Comparison of ENCODE assay signal across 9 cellular contexts in genomic region chr6:41778895-41779294, GRCh38. TPM values are rescaled to one million over a fixed set of nuclear protein-coding genes. Genes with fewer than 3 reads are reported as not detected.
DNase-seq lines count a peak whose midpoint lies in the region; ATAC-seq, FAIRE-seq and TF ChIP-seq lines count a peak whose summit lies in the region.
"Had no signal": no experiment of that assay in that cellular context is flagged by ENCODE, and none has a peak within 500 bp of the region (broad histone marks: within the 10 kb centered on the region; RNA-seq: fewer than 3 reads in every experiment).

No MANE protein-coding gene starts in this region.

- H3K4me1 ChIP-seq in keratinocyte (ENCODE audit: control insufficient read depth, extremely low read depth, insufficient read depth, low read length), result peaks cover 15% of the 10 kb centered on the region
- H3K4me1 ChIP-seq in subcutaneous abdominal adipose tissue (ENCODE audit: control insufficient read depth in 5 of 5, insufficient read depth in 5 of 5, low read length in 5 of 5), result peaks cover 9 to 35% (median 31%) of the 10 kb centered on the region in 5 donors

- no peaks in the 10 kb centered on the region for H4K20me1 ChIP-seq in keratinocyte (ENCODE audit: control insufficient read depth, extremely low read depth, insufficient read depth, low read length)

- H3K79me2 ChIP-seq in keratinocyte (ENCODE audit: control insufficient read depth, insufficient read depth, low read length), result no peaks in the 10 kb centered on the region

- H3K36me3 Mint-ChIP-seq in activated CD4-positive, alpha-beta T cell treated with anti-CD3 and anti-CD28 coated beads, Interleukin-2, amount 10 ng/mL, durations not matched to agents 24 days and 14 days (ENCODE audit: low read depth), result peaks cover 9% of the 10 kb centered on the region
- H3K36me3 Mint-ChIP-seq in activated naive CD4-positive, alpha-beta T cell treated with anti-CD3 and anti-CD28 coated beads, Interleukin-2, amount 50 U/mL, for 72 hours, result no peaks in the 10 kb centered on the region

- no peaks in the 10 kb centered on the region for H3K9me3 ChIP-seq in keratinocyte (ENCODE audit: control insufficient read depth, low read depth, low read length)
- no peaks in the 10 kb centered on the region for H3K9me3 ChIP-seq in subcutaneous abdominal adipose tissue (ENCODE audit: control insufficient read depth in 5 of 5, low read length in 5 of 5)

- dilution Hi-C loops in keratinocyte (cut with MboI; ENCODE audit: extremely low pct_ligation_motif_present, low sequenced_read_pairs), result no loop called here

- H3K27me3 Mint-ChIP-seq in activated CD4-positive, alpha-beta T cell treated with anti-CD3 and anti-CD28 coated beads, Interleukin-2, amount 10 ng/mL, durations not matched to agents 24 days and 14 days, result peaks cover 12% of the 10 kb centered on the region

- H3K27ac ChIP-seq in keratinocyte (ENCODE audit: control insufficient read depth, insufficient read depth, low read length) (no peak overlapping the region), subcutaneous abdominal adipose tissue (ENCODE audit: low read depth, low read length) (peak overlapping the region; percentile 30)

- peak overlapping the region; percentile 66 for H3K9ac ChIP-seq in keratinocyte (ENCODE audit: control insufficient read depth, extremely low read depth, insufficient read depth, low read length)
- H3K9ac ChIP-seq in subcutaneous abdominal adipose tissue (ENCODE audit: low read length in 5 of 5), result peak overlapping the region; percentile 69 to 81 (median 74)

- H3K4me1 Mint-ChIP-seq in activated CD4-positive, alpha-beta T cell treated with anti-CD3 and anti-CD28 coated beads, Interleukin-2, amount 10 ng/mL, durations not matched to agents 24 days and 14 days, result peaks cover 19% of the 10 kb centered on the region

- intact Hi-C loops in activated CD4-positive, alpha-beta T cell treated with anti-CD3 and anti-CD28 coated beads, Interleukin-2, amount 10 ng/mL, durations not matched to agents 24 days and 14 days (cut with micrococcal nuclease), result loop anchor here (1.0 kb wide), 1 partner anchor 8 kb away; the partner anchor contains the start of gene TOMM6

- no peak for DNase-seq in activated CD4-positive, alpha-beta T cell treated with anti-CD3 and anti-CD28 coated beads, Interleukin-2, amount 10 ng/mL, durations not matched to agents 24 days and 14 days
- no peak for DNase-seq in activated CD4-positive, alpha-beta T cell treated with anti-CD3 and anti-CD28 coated beads for 1 hour
- no peak for DNase-seq in activated naive CD4-positive, alpha-beta T cell treated with anti-CD3 and anti-CD28 coated beads, Interleukin-2, amount 50 U/mL, for 72 hours (ENCODE audit: low spot score in 2 of 2)
- DNase-seq in keratinocyte (ENCODE audit: low read depth, low spot score), result no peak
- DNase-seq in SW 1271 (lab: John Stamatoyannopoulos, UW), result no peak
- DNase-seq in OCI-M1 (lab: John Stamatoyannopoulos, UW), result no peak

- TF ChIP-seq CTCF in keratinocyte (optimal IDR thresholded peaks at IDR 0.05 in 1 of 3, IDR thresholded peaks at IDR 0.05 in 1 of 3, conservative IDR thresholded peaks at IDR 0.05 in 1 of 3; ENCODE audit: extremely low read depth in 1 of 3, insufficient read depth in 2 of 3, low read length in 3 of 3), result no peak

- peaks cover 14 to 18% of the 10 kb centered on the region in 2 experiments for H3K36me3 ChIP-seq in keratinocyte (ENCODE audit: control insufficient read depth in 2 of 2, extremely low read depth in 1 of 2, insufficient read depth in 2 of 2, low read length in 2 of 2)
- H3K36me3 ChIP-seq in subcutaneous abdominal adipose tissue (ENCODE audit: control insufficient read depth in 5 of 5, insufficient read depth in 5 of 5, low read length in 5 of 5), result peaks cover 3 to 31% (median 26%) of the 10 kb centered on the region in 5 donors

- no peaks in the 10 kb centered on the region for H3K9me1 ChIP-seq in keratinocyte (ENCODE audit: control insufficient read depth, extremely low read depth, insufficient read depth, low read length)

- peak overlapping the region; percentile 90 for H3K4me2 ChIP-seq in keratinocyte (ENCODE audit: control insufficient read depth, extremely low read depth, insufficient read depth, low read depth, low read length)

- H3K9me3 Mint-ChIP-seq in activated CD4-positive, alpha-beta T cell treated with anti-CD3 and anti-CD28 coated beads, Interleukin-2, amount 10 ng/mL, durations not matched to agents 24 days and 14 days, result no peaks in the 10 kb centered on the region
- H3K9me3 Mint-ChIP-seq in activated naive CD4-positive, alpha-beta T cell treated with anti-CD3 and anti-CD28 coated beads, Interleukin-2, amount 50 U/mL, for 72 hours, result no peaks in the 10 kb centered on the region

- H3K27me3 ChIP-seq in keratinocyte (ENCODE audit: control insufficient read depth, extremely low read depth, insufficient read depth, low read length) (no peaks in the 10 kb centered on the region), subcutaneous abdominal adipose tissue (ENCODE audit: control insufficient read depth in 5 of 5, insufficient read depth in 4 of 5, low read length in 5 of 5) (no peaks in the 10 kb centered on the region)

- ATAC-seq in activated naive CD4-positive, alpha-beta T cell treated with anti-CD3 and anti-CD28 coated beads, Interleukin-2, amount 50 U/mL, for 72 hours, result no peak
- ATAC-seq in GM18867 (IDR thresholded peaks at IDR 0.05; ENCODE audit: unreplicated experiment), result no peak

- no peak overlapping the region for H2AFZ ChIP-seq in keratinocyte (ENCODE audit: control insufficient read depth, low read length)

- H3K27ac Mint-ChIP-seq in activated CD4-positive, alpha-beta T cell treated with anti-CD3 and anti-CD28 coated beads, Interleukin-2, amount 10 ng/mL, durations not matched to agents 24 days and 14 days, result peak overlapping the region; percentile 72
- peak overlapping the region; percentile 49 to 90 for H3K27ac Mint-ChIP-seq in activated naive CD4-positive, alpha-beta T cell treated with anti-CD3 and anti-CD28 coated beads, Interleukin-2, amount 50 U/mL, for 72 hours

- H3K4me3 ChIP-seq in keratinocyte (ENCODE audit: control insufficient read depth in 2 of 3, extremely low read depth in 1 of 3, insufficient read depth in 2 of 3, low read depth in 1 of 3, low read length in 3 of 3), result peak overlapping the region; percentile 56 to 75 (median 71)
- peak overlapping the region; percentile 75 to 83 (median 76) for H3K4me3 ChIP-seq in subcutaneous abdominal adipose tissue (ENCODE audit: low read depth in 1 of 5, low read length in 5 of 5)

- no peak for FAIRE-seq in keratinocyte (lab: Jason Lieb, UNC)

- peak overlapping the region; percentile 94 for H3K4me3 Mint-ChIP-seq in activated CD4-positive, alpha-beta T cell treated with anti-CD3 and anti-CD28 coated beads, Interleukin-2, amount 10 ng/mL, durations not matched to agents 24 days and 14 days

RNA-seq across cellular contexts. Expression of gene FRS3, which starts 0.8 kb away (rescaled TPM):
- total RNA-seq in activated CD4-positive, alpha-beta T cell treated with anti-CD3 and anti-CD28 coated beads, Interleukin-2, amount 10 ng/mL, durations not matched to agents 24 days and 14 days, result 4.7 and 6.8 TPM in 2 replicates
- total RNA-seq in activated naive CD4-positive, alpha-beta T cell treated with anti-CD3 and anti-CD28 coated beads, Interleukin-2, amount 50 U/mL, for 72 hours, result 1 to 10 TPM; 3.1 to 5.2 TPM
- polyA plus RNA-seq in keratinocyte, result 2.0 to 2.5 TPM (median 2.0 TPM) in 3 replicates
- polyA plus RNA-seq in keratinocyte (2011; ENCODE audit: low read depth), result not detected
- polyA plus RNA-seq in keratinocyte (2011; cell fraction: cytosol; rRNA removed), result 1.0 and 1.8 TPM in 2 replicates
- 3.5 and 5.4 TPM in 2 replicates for polyA plus RNA-seq in keratinocyte (2011; cell fraction: nucleus; rRNA removed)
- 0.73 and 1.6 TPM in 2 replicates for polyA plus RNA-seq in keratinocyte (2012; ENCODE audit: low replicate concordance)
- polyA minus RNA-seq in keratinocyte, result 2.3 to 2.9 TPM (median 2.7 TPM) in 3 replicates
- 0.96 TPM for polyA minus RNA-seq in keratinocyte (2011; cell fraction: cytosol; rRNA and poly(A)+ RNA removed)
- polyA minus RNA-seq in keratinocyte (2011; cell fraction: nucleus; rRNA and poly(A)+ RNA removed), result 0.54 and 0.95 TPM in 2 replicates

RNA-seq across cellular contexts. Expression of gene PRICKLE4, which starts 1.7 kb away (rescaled TPM):
- total RNA-seq in activated CD4-positive, alpha-beta T cell treated with anti-CD3 and anti-CD28 coated beads, Interleukin-2, amount 10 ng/mL, durations not matched to agents 24 days and 14 days, result not detected in 2 replicates
- total RNA-seq in activated naive CD4-positive, alpha-beta T cell treated with anti-CD3 and anti-CD28 coated beads, Interleukin-2, amount 50 U/mL, for 72 hours, result under 1 TPM in 1 of 2 donors, not detected in 1; 0.60 TPM
- polyA plus RNA-seq in keratinocyte, result 0.13 to 0.61 TPM (median 0.32 TPM) in 3 replicates
- polyA plus RNA-seq in keratinocyte (2011; ENCODE audit: low read depth), result not detected
- 0.13 TPM in 1 of 2 replicates, not detected in the other for polyA plus RNA-seq in keratinocyte (2011; cell fraction: cytosol; rRNA removed)
- 4.9 and 6.8 TPM in 2 replicates for polyA plus RNA-seq in keratinocyte (2011; cell fraction: nucleus; rRNA removed)
- 0.46 TPM in 1 of 2 replicates, not detected in the other for polyA plus RNA-seq in keratinocyte (2012; ENCODE audit: low replicate concordance)
- polyA minus RNA-seq in keratinocyte, result not detected in 3 replicates
- not detected for polyA minus RNA-seq in keratinocyte (2011; cell fraction: cytosol; rRNA and poly(A)+ RNA removed)
- polyA minus RNA-seq in keratinocyte (2011; cell fraction: nucleus; rRNA and poly(A)+ RNA removed), result 1.0 and 1.5 TPM in 2 replicates
- total RNA-seq: T-helper 2 cell treated with Interferon-gamma antibody and Interleukin-4, amounts not matched to agents 100 ng/mL and 5 ng/mL, for 36 hours had no signal

RNA-seq across cellular contexts. Expression of gene TOMM6, which starts 8.6 kb away (rescaled TPM):
- total RNA-seq in activated CD4-positive, alpha-beta T cell treated with anti-CD3 and anti-CD28 coated beads, Interleukin-2, amount 10 ng/mL, durations not matched to agents 24 days and 14 days, result 367 and 376 TPM in 2 replicates
- total RNA-seq in activated naive CD4-positive, alpha-beta T cell treated with anti-CD3 and anti-CD28 coated beads, Interleukin-2, amount 50 U/mL, for 72 hours, result 100 to 1,000 TPM; 182 to 301 TPM
- polyA plus RNA-seq in keratinocyte, result 266 to 449 TPM (median 374 TPM) in 3 replicates
- polyA plus RNA-seq in keratinocyte (2011; ENCODE audit: low read depth), result 41.2 TPM
- polyA plus RNA-seq in keratinocyte (2011; cell fraction: cytosol; rRNA removed), result 329 and 379 TPM in 2 replicates
- polyA plus RNA-seq in keratinocyte (2011; cell fraction: nucleus; rRNA removed), result 135 and 194 TPM in 2 replicates
- polyA plus RNA-seq in keratinocyte (2012; ENCODE audit: low replicate concordance), result 315 and 317 TPM in 2 replicates
- 53.6 to 136 TPM (median 100.0 TPM) in 3 replicates for polyA minus RNA-seq in keratinocyte
- polyA minus RNA-seq in keratinocyte (2011; cell fraction: cytosol; rRNA and poly(A)+ RNA removed), result 82.3 TPM
- 17.5 and 20.6 TPM in 2 replicates for polyA minus RNA-seq in keratinocyte (2011; cell fraction: nucleus; rRNA and poly(A)+ RNA removed)

RNA-seq across cellular contexts. Expression of gene PGC, which starts 31.7 kb away (rescaled TPM):
- not detected in 2 replicates for total RNA-seq in activated CD4-positive, alpha-beta T cell treated with anti-CD3 and anti-CD28 coated beads, Interleukin-2, amount 10 ng/mL, durations not matched to agents 24 days and 14 days
- not detected for total RNA-seq in activated naive CD4-positive, alpha-beta T cell treated with anti-CD3 and anti-CD28 coated beads, Interleukin-2, amount 50 U/mL, for 72 hours
- not detected in 3 replicates for polyA plus RNA-seq in keratinocyte
- polyA plus RNA-seq in keratinocyte (2011; ENCODE audit: low read depth), result not detected
- not detected in 2 replicates for polyA plus RNA-seq in keratinocyte (2011; cell fraction: cytosol; rRNA removed)
- not detected in 2 replicates for polyA plus RNA-seq in keratinocyte (2011; cell fraction: nucleus; rRNA removed)
- not detected in 2 replicates for polyA plus RNA-seq in keratinocyte (2012; ENCODE audit: low replicate concordance)
- not detected in 3 replicates for polyA minus RNA-seq in keratinocyte
- not detected for polyA minus RNA-seq in keratinocyte (2011; cell fraction: cytosol; rRNA and poly(A)+ RNA removed)
- not detected in 2 replicates for polyA minus RNA-seq in keratinocyte (2011; cell fraction: nucleus; rRNA and poly(A)+ RNA removed)
- total RNA-seq: T-helper 2 cell treated with Interferon-gamma antibody and Interleukin-4, amounts not matched to agents 100 ng/mL and 5 ng/mL, for 36 hours had no signal

RNA-seq across cellular contexts. Expression of gene TFEB, which starts 43.5 kb away (rescaled TPM):
- total RNA-seq in activated CD4-positive, alpha-beta T cell treated with anti-CD3 and anti-CD28 coated beads, Interleukin-2, amount 10 ng/mL, durations not matched to agents 24 days and 14 days, result 14.1 and 14.9 TPM in 2 replicates
- 10 to 100 TPM in 1 of 2 donors, 1 to 10 TPM in 1; 3.0 to 14.4 TPM for total RNA-seq in activated naive CD4-positive, alpha-beta T cell treated with anti-CD3 and anti-CD28 coated beads, Interleukin-2, amount 50 U/mL, for 72 hours
- 3.0 to 10.3 TPM (median 4.3 TPM) in 3 replicates for polyA plus RNA-seq in keratinocyte
- polyA plus RNA-seq in keratinocyte (2011; ENCODE audit: low read depth), result 3.4 TPM
- polyA plus RNA-seq in keratinocyte (2011; cell fraction: cytosol; rRNA removed), result 4.2 and 5.5 TPM in 2 replicates
- polyA plus RNA-seq in keratinocyte (2011; cell fraction: nucleus; rRNA removed), result 7.6 and 8.9 TPM in 2 replicates
- 4.4 and 8.7 TPM in 2 replicates for polyA plus RNA-seq in keratinocyte (2012; ENCODE audit: low replicate concordance)
- 3.6 to 12.2 TPM (median 8.6 TPM) in 3 replicates for polyA minus RNA-seq in keratinocyte
- polyA minus RNA-seq in keratinocyte (2011; cell fraction: cytosol; rRNA and poly(A)+ RNA removed), result 10.2 TPM
- polyA minus RNA-seq in keratinocyte (2011; cell fraction: nucleus; rRNA and poly(A)+ RNA removed), result 6.7 and 9.1 TPM in 2 replicates
